In genomic region chr15:48442011-48442410, GRCh38 we compare ENCODE assay signal across 23 cellular contexts.
A peak's percentile ranks its signal among the peaks of the same experiment; 100 is the strongest.
DNase-seq lines count a peak whose midpoint lies in the region; TF ChIP-seq lines count a peak whose summit lies in the region.
"Had no signal": no experiment of that assay in that cellular context is flagged by ENCODE, and none has a peak within 500 bp of the region (broad histone marks: within the 10 kb centered on the region; RNA-seq: fewer than 3 reads in every experiment).

No MANE protein-coding gene starts in this region.

- no peaks in the 10 kb centered on the region for H3K9me2 ChIP-seq in GM23248 (ENCODE audit: insufficient read depth)

- peaks cover 65% of the 10 kb centered on the region for H3K79me2 ChIP-seq in GM23248 (ENCODE audit: insufficient read depth)

- H3K4me3 ChIP-seq in GM23248 (no peak overlapping the region), fibroblast of the aortic adventitia (ENCODE audit: low read depth, low read length) (no peak overlapping the region), subcutaneous abdominal adipose tissue (ENCODE audit: low read depth in 1 of 5, low read length in 5 of 5) (no peak overlapping the region)
- H3K4me3 ChIP-seq: BLaER1, K562, PC-9, SJSA1 had no signal

- no peak for TF ChIP-seq CTCF in fibroblast of the aortic adventitia (IDR thresholded peaks at IDR 0.05; ENCODE audit: insufficient read depth, low read length)

- WGBS in GM23248 (ENCODE audit: low coverage in 1 of 2, low lambda C conversion rate in 2 of 2, missing lambda C conversion rate in 2 of 2), 2 experiments = 53 to 57% methylated on average over 2 of the region's 2 CpGs

- no peak overlapping the region for H3K4me2 ChIP-seq in GM23248 (ENCODE audit: unreplicated experiment)
- H3K4me2 ChIP-seq: BLaER1, PC-9 had no signal

- H4K20me1 ChIP-seq in GM23248 (ENCODE audit: insufficient read depth) = no peaks in the 10 kb centered on the region
- H4K20me1 ChIP-seq: BLaER1 had no signal

- H3K9me3 ChIP-seq in GM23248 (ENCODE audit: low read depth) = no peaks in the 10 kb centered on the region
- H3K9me3 ChIP-seq in subcutaneous abdominal adipose tissue (ENCODE audit: control insufficient read depth in 5 of 5, low read length in 5 of 5) = no peaks in the 10 kb centered on the region
- H3K9me3 ChIP-seq: BLaER1, SJSA1 had no signal

- DNase-seq in GM23248 = peak; percentile 49
- DNase-seq in SK-MEL-5 (ENCODE audit: low read depth, low spot score) = peak; percentile 34
- DNase-seq in fibroblast of the aortic adventitia (ENCODE audit: low read depth) = peak; percentile 26
- DNase-seq in DMS79 (lab: John Stamatoyannopoulos, UW) = no peak
- DNase-seq in NCI-H187 (lab: John Stamatoyannopoulos, UW) = no peak
- no peak for DNase-seq in activated CD4-positive, alpha-beta T cell treated with anti-CD3 and anti-CD28 coated beads for 4 hours
- DNase-seq: CD4-positive, CD25-positive, alpha-beta regulatory T cell; COR-L47; GF-D8; MV-4-11; NCI-H1105; NCI-H2029 treated with DMSO at 0.1 percent for 48 hours; NCI-H446 treated with DMSO at 0.1 percent for 48 hours; NCI-H526; NCI-H82; NK-92 treated with Interleukin-12 subunit alpha and Interleukin-12 subunit beta, amount 100 ng/mL, for 24 hours; PC-9; Right ventricle myocardium superior; RPMI8226 had no signal

- H3K27ac ChIP-seq in GM23248 (peak overlapping the region; percentile 83), subcutaneous abdominal adipose tissue (ENCODE audit: low read depth, low read length) (peak overlapping the region; percentile 38)
- H3K27ac ChIP-seq: BLaER1, PC-9, SJSA1 had no signal

- H3F3A ChIP-seq in GM23248 (ENCODE audit: insufficient read depth) = peaks cover 92% of the 10 kb centered on the region

- peaks cover 66% of the 10 kb centered on the region for H3K4me1 ChIP-seq in GM23248 (ENCODE audit: insufficient read depth)
- H3K4me1 ChIP-seq in subcutaneous abdominal adipose tissue (ENCODE audit: control insufficient read depth in 5 of 5, insufficient read depth in 5 of 5, low read length in 5 of 5) = peaks cover 0 to 18% (median 10%) of the 10 kb centered on the region in 5 donors
- H3K4me1 ChIP-seq: BLaER1, SJSA1 had no signal

- no peak overlapping the region for H2AFZ ChIP-seq in GM23248
- H2AFZ ChIP-seq: PC-9 had no signal

- H3K9ac ChIP-seq in GM23248 (no peak overlapping the region), subcutaneous abdominal adipose tissue (ENCODE audit: low read length in 5 of 5) (no peak overlapping the region)
- H3K9ac ChIP-seq: BLaER1 had no signal

- H3K36me3 ChIP-seq in GM23248 (ENCODE audit: low read depth) (peaks cover 90% of the 10 kb centered on the region), subcutaneous abdominal adipose tissue (ENCODE audit: control insufficient read depth in 5 of 5, insufficient read depth in 5 of 5, low read length in 5 of 5) (peaks cover 43 to 84% (median 46%) of the 10 kb centered on the region in 5 donors)
- H3K36me3 ChIP-seq: BLaER1 had no signal

- in situ Hi-C loops in GM23248 (cut with MboI) (no loop called here), SK-MEL-5 (cut with HindIII; ENCODE audit: low pct_unique_long_range_greater_than_20kb, low sequenced_read_pairs) (no loop called here)

- no peaks in the 10 kb centered on the region for H3K27me3 ChIP-seq in GM23248 (replicated peaks; ENCODE audit: insufficient read depth)
- no peaks in the 10 kb centered on the region for H3K27me3 ChIP-seq in subcutaneous abdominal adipose tissue (ENCODE audit: control insufficient read depth in 5 of 5, insufficient read depth in 4 of 5, low read length in 5 of 5)
- H3K27me3 ChIP-seq: BLaER1, SJSA1 had no signal

Comparison
In these comparisons a context has a peak if more than half of its experiments do, and no peak if none do; other contexts are left out.
1. DNase-seq: peak in GM23248 (single experiment), SK-MEL-5 (single experiment) and fibroblast of the aortic adventitia (single experiment); none in DMS79 (single experiment), NCI-H187 (0 of 2) and activated CD4-positive, alpha-beta T cell treated with anti-CD3 and anti-CD28 coated beads for 4 hours (0 of 2).